16 cellular contexts compared by ENCODE assay signal in genomic region chr14:102806447-102806846, GRCh38. TPM values are rescaled to one million over a fixed set of nuclear protein-coding genes. Genes with fewer than 3 reads are reported as not detected.
A peak's percentile ranks its signal among the peaks of the same experiment; 100 is the strongest.
DNase-seq lines count a peak whose midpoint lies in the region; ATAC-seq lines count a peak whose summit lies in the region.
"Had no signal": no experiment of that assay in that cellular context is flagged by ENCODE, and none has a peak within 500 bp of the region (broad histone marks: within the 10 kb centered on the region; RNA-seq: fewer than 3 reads in every experiment).

No MANE protein-coding gene starts in this region.

- peaks cover 18% of the 10 kb centered on the region for H3K36me3 Mint-ChIP-seq in CD4-positive, CD25-positive, alpha-beta regulatory T cell
- peaks cover 13% of the 10 kb centered on the region for H3K36me3 Mint-ChIP-seq in activated CD4-positive, alpha-beta memory T cell treated with anti-CD3 and anti-CD28 coated beads, Interleukin-2, amount 10 ng/mL, durations not matched to agents 7 days and 5 days (ENCODE audit: low read depth)
- H3K36me3 Mint-ChIP-seq in immature natural killer cell: no peaks in the 10 kb centered on the region
- H3K36me3 Mint-ChIP-seq: neural progenitor cell had no signal

- H3K4me1 ChIP-seq in CD4-positive, CD25-positive, alpha-beta regulatory T cell (ENCODE audit: control insufficient read depth, insufficient read depth, low read length, poor library complexity, severe bottlenecking): peaks cover 68% of the 10 kb centered on the region
- H3K4me1 ChIP-seq: neural progenitor cell had no signal

- ATAC-seq in CD4-positive, CD25-positive, alpha-beta regulatory T cell (ENCODE audit: low read depth in 2 of 2): no peak
- ATAC-seq in GM21528 (IDR thresholded peaks at IDR 0.05; ENCODE audit: low FRiP score, unreplicated experiment): no peak
- no peak for ATAC-seq in GM18519 (IDR thresholded peaks at IDR 0.05; ENCODE audit: low FRiP score, unreplicated experiment)

- H3K27me3 Mint-ChIP-seq in CD4-positive, CD25-positive, alpha-beta regulatory T cell: no peaks in the 10 kb centered on the region
- no peaks in the 10 kb centered on the region for H3K27me3 Mint-ChIP-seq in activated CD4-positive, alpha-beta memory T cell treated with anti-CD3 and anti-CD28 coated beads, Interleukin-2, amount 10 ng/mL, durations not matched to agents 7 days and 5 days
- peaks cover 0 to 2% (median 0%) of the 10 kb centered on the region in 3 donors for H3K27me3 Mint-ChIP-seq in immature natural killer cell (ENCODE audit: low read depth in 3 of 3)

- POLR2A ChIA-PET in activated CD4-positive, alpha-beta memory T cell treated with anti-CD3 and anti-CD28 coated beads, Interleukin-2, amount 10 ng/mL, durations not matched to agents 7 days and 5 days (lab: Charles Lee): interaction anchor here (0.6 to 2.1 kb wide), 6 partner anchors 11 to 177 kb away, joined by 3 to 10 read pairs (median 3); no protein-coding TSS in a partner anchor

- H3K27me3 ChIP-seq in CD4-positive, CD25-positive, alpha-beta regulatory T cell (ENCODE audit: control insufficient read depth, insufficient read depth, low read length): no peaks in the 10 kb centered on the region
- H3K27me3 ChIP-seq: neural progenitor cell had no signal

- H3K9me3 ChIP-seq in CD4-positive, CD25-positive, alpha-beta regulatory T cell (ENCODE audit: control insufficient read depth in 2 of 2, low read length in 2 of 2): no peaks in the 10 kb centered on the region

- H3K27ac ChIP-seq in CD4-positive, CD25-positive, alpha-beta regulatory T cell (ENCODE audit: insufficient read depth, low read length, poor library complexity, severe bottlenecking): peak overlapping the region; percentile 88
- H3K27ac ChIP-seq: neural progenitor cell, SK-N-MC had no signal

- H3K9me3 Mint-ChIP-seq in CD4-positive, CD25-positive, alpha-beta regulatory T cell: no peaks in the 10 kb centered on the region
- no peaks in the 10 kb centered on the region for H3K9me3 Mint-ChIP-seq in activated CD4-positive, alpha-beta memory T cell treated with anti-CD3 and anti-CD28 coated beads, Interleukin-2, amount 10 ng/mL, durations not matched to agents 7 days and 5 days
- H3K9me3 Mint-ChIP-seq in immature natural killer cell: no peaks in the 10 kb centered on the region
- H3K9me3 Mint-ChIP-seq: neural progenitor cell had no signal

- peaks cover 35 to 81% (median 61%) of the 10 kb centered on the region in 4 donors for H3K4me1 Mint-ChIP-seq in CD4-positive, CD25-positive, alpha-beta regulatory T cell
- H3K4me1 Mint-ChIP-seq in activated CD4-positive, alpha-beta memory T cell treated with anti-CD3 and anti-CD28 coated beads, Interleukin-2, amount 10 ng/mL, durations not matched to agents 7 days and 5 days: peaks cover 68% of the 10 kb centered on the region
- H3K4me1 Mint-ChIP-seq in immature natural killer cell: peaks cover 41 to 71% of the 10 kb centered on the region in 2 donors

- H3K4me3 ChIP-seq in CD4-positive, CD25-positive, alpha-beta regulatory T cell (ENCODE audit: low read depth, low read length): peak overlapping the region; percentile 83
- peak overlapping the region; percentile 5; the same call in 1 of the 2 replicates for H3K4me3 ChIP-seq in GM08714 (ENCODE audit: low read length)
- H3K4me3 ChIP-seq: neural progenitor cell, SK-N-MC had no signal

- H3K27ac Mint-ChIP-seq in CD4-positive, CD25-positive, alpha-beta regulatory T cell: peak overlapping the region; percentile 95 to 99 (median 97)
- H3K27ac Mint-ChIP-seq in activated CD4-positive, alpha-beta memory T cell treated with anti-CD3 and anti-CD28 coated beads, Interleukin-2, amount 10 ng/mL, durations not matched to agents 7 days and 5 days: peak overlapping the region; percentile 94
- H3K27ac Mint-ChIP-seq in immature natural killer cell: peak overlapping the region in 4 of 6 donors; percentile 12 to 82 (median 72)

- peak overlapping the region in 3 of 4 donors; percentile 88 to 90 (median 88) for H3K4me3 Mint-ChIP-seq in CD4-positive, CD25-positive, alpha-beta regulatory T cell
- H3K4me3 Mint-ChIP-seq in activated CD4-positive, alpha-beta memory T cell treated with anti-CD3 and anti-CD28 coated beads, Interleukin-2, amount 10 ng/mL, durations not matched to agents 7 days and 5 days: no peak overlapping the region
- H3K4me3 Mint-ChIP-seq in immature natural killer cell: no peak overlapping the region
- H3K4me3 Mint-ChIP-seq: neural progenitor cell had no signal

- peak in 1 of 3 donors; percentile 54 for DNase-seq in CD4-positive, CD25-positive, alpha-beta regulatory T cell
- DNase-seq in activated CD4-positive, alpha-beta memory T cell treated with anti-CD3 and anti-CD28 coated beads, Interleukin-2, amount 10 ng/mL, durations not matched to agents 7 days and 5 days: no peak
- no peak for DNase-seq in immature natural killer cell
- DNase-seq in DMS153 treated with DMSO at 0.1 percent for 48 hours (lab: John Stamatoyannopoulos, UW; ENCODE audit: unreplicated experiment): no peak
- no peak for DNase-seq in stimulated activated CD4-positive, alpha-beta T cell treated with anti-CD3 and anti-CD28 coated beads, Interleukin-2, amount 100 ng/mL, for 24 hours
- DNase-seq: aorta, DMS53, glutamatergic neuron, mesendoderm, NCI-H1694, retina had no signal

- no peaks in the 10 kb centered on the region for H3K36me3 ChIP-seq in CD4-positive, CD25-positive, alpha-beta regulatory T cell (ENCODE audit: control insufficient read depth, insufficient read depth, low read length)
- H3K36me3 ChIP-seq: neural progenitor cell had no signal

- CTCF ChIA-PET in activated CD4-positive, alpha-beta memory T cell treated with anti-CD3 and anti-CD28 coated beads, Interleukin-2, amount 10 ng/mL, durations not matched to agents 7 days and 5 days (lab: Charles Lee): interaction anchor here (0.9 kb wide), 1 partner anchor 12 kb away, joined by 3 read pairs; no protein-coding TSS in a partner anchor

RNA-seq across cellular contexts. Expression of gene TRAF3, which starts 29.2 kb away (rescaled TPM):
- 71.2 TPM for total RNA-seq in CD4-positive, CD25-positive, alpha-beta regulatory T cell
- 10 to 100 TPM; 17.7 to 26.9 (median 20.4) TPM for polyA plus RNA-seq in CD4-positive, CD25-positive, alpha-beta regulatory T cell
- 10 to 100 TPM; 37.4 to 38.9 TPM for total RNA-seq in activated CD4-positive, alpha-beta memory T cell treated with anti-CD3 and anti-CD28 coated beads, Interleukin-2, amount 10 ng/mL, durations not matched to agents 7 days and 5 days
- polyA plus RNA-seq in immature natural killer cell: 10 to 100 TPM in 1 of 3 donors, 1 to 10 TPM in 2; 9.2 to 12.8 (median 9.3) TPM

Comparison
In these comparisons a context has a peak if more than half of its experiments do, and no peak if none do; other contexts are left out.
1. H3K4me3 Mint-ChIP-seq: peak in CD4-positive, CD25-positive, alpha-beta regulatory T cell (3 of 4); none in activated CD4-positive, alpha-beta memory T cell treated with anti-CD3 and anti-CD28 coated beads, Interleukin-2, amount 10 ng/mL, durations not matched to agents 7 days and 5 days (single experiment) and immature natural killer cell (0 of 5).
2. Peak in every context shown above with its lines, with median percentiles within 50 percentile points of each other: H3K27ac Mint-ChIP-seq.